In the genomic region with DNA sequence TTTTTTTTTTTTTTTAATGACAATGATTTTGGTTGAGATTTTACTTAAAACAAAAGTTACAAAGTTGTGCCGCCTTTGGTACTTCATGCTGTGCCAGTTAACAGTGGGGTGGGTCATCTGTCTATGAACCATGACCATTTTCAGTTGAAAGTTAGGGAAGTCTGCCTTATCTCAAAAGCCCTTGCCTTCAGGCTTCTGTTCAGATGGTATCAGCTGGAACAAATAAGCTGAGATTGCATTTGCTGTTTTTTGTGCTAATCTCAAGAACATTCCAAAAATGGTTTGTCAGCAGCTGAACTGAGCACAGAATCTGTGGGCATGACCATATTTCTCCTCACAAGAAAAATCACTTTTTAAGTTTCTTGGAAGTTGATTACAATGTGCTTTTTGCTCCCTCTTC, we compare ENCODE assay signal across 22 cellular contexts.
DNase-seq lines count a peak whose midpoint lies in the region; ATAC-seq and TF ChIP-seq lines count a peak whose summit lies in the region.
"Had no signal": no experiment of that assay in that cellular context is flagged by ENCODE, and none has a peak within 500 bp of the region (broad histone marks: within the 10 kb centered on the region; RNA-seq: fewer than 3 reads in every experiment).

No MANE protein-coding gene starts in this region.

- H3K4me3 ChIP-seq in GM23338 (no peak overlapping the region), mesenchymal stem cell (ENCODE audit: insufficient read depth in 1 of 2, low read depth in 1 of 2, low read length in 2 of 2) (no peak overlapping the region), smooth muscle cell (no peak overlapping the region)
- H3K4me3 ChIP-seq: GM23248, MG63 had no signal

- no peak overlapping the region for H2AK5ac ChIP-seq in mesenchymal stem cell (ENCODE audit: low read length, severe bottlenecking)

- H3K4me1 Mint-ChIP-seq in GM23338, result no peaks in the 10 kb centered on the region
- H3K4me1 Mint-ChIP-seq: CD14-positive monocyte had no signal

- H3K9me3 ChIP-seq in mesenchymal stem cell (ENCODE audit: control insufficient read depth, low read length) (no peaks in the 10 kb centered on the region), smooth muscle cell (replicated peaks; ENCODE audit: low read depth) (no peaks in the 10 kb centered on the region)
- H3K9me3 ChIP-seq: MG63 had no signal

- H3K4me1 ChIP-seq in GM23338 (ENCODE audit: insufficient read depth) (peaks cover 8% of the 10 kb centered on the region), mesenchymal stem cell (ENCODE audit: control insufficient read depth, insufficient read depth, low read depth, low read length) (no peaks in the 10 kb centered on the region), smooth muscle cell (ENCODE audit: low read depth) (peaks cover 4% of the 10 kb centered on the region)

- H3K4me2 ChIP-seq in GM23338, result no peak overlapping the region
- no peak overlapping the region for H3K4me2 ChIP-seq in mesenchymal stem cell (ENCODE audit: low read length, poor library complexity, severe bottlenecking)
- H3K4me2 ChIP-seq in smooth muscle cell, result peak overlapping the region; percentile 49

- no peaks in the 10 kb centered on the region for H3K36me3 ChIP-seq in GM23338 (ENCODE audit: insufficient read depth)
- no peaks in the 10 kb centered on the region for H3K36me3 ChIP-seq in mesenchymal stem cell (ENCODE audit: control insufficient read depth in 1 of 2, insufficient read depth in 2 of 2, low read depth in 1 of 2, low read length in 2 of 2)
- H3K36me3 ChIP-seq in smooth muscle cell (ENCODE audit: low read depth), result no peaks in the 10 kb centered on the region
- H3K36me3 ChIP-seq: MG63 had no signal

- no peak overlapping the region for H2BK120ac ChIP-seq in mesenchymal stem cell (ENCODE audit: low read depth, low read length)

- no peak overlapping the region for H4K91ac ChIP-seq in mesenchymal stem cell (ENCODE audit: low read length)

- WGBS in mesenchymal stem cell, result 65% methylated on average over 1 of the region's 1 CpG
- WGBS in smooth muscle cell (ENCODE audit: low lambda C conversion rate), result 37% methylated on average over 1 of the region's 1 CpG

- H3K4ac ChIP-seq in mesenchymal stem cell (ENCODE audit: low read depth in 1 of 2, low read length in 2 of 2), result no peak overlapping the region

- no peak for ATAC-seq in GM23338
- ATAC-seq in SK-N-SH treated with all-trans-retinoic acid at 6 μM for 48 hours, result no peak
- ATAC-seq: Panc1 had no signal

- H3K14ac ChIP-seq in mesenchymal stem cell (ENCODE audit: low read length in 2 of 2), result no peak overlapping the region

- H4K20me1 ChIP-seq in GM23338 (replicated peaks; ENCODE audit: insufficient read depth) (no peaks in the 10 kb centered on the region), smooth muscle cell (ENCODE audit: low read depth) (no peaks in the 10 kb centered on the region)

- no peak overlapping the region for H4K8ac ChIP-seq in mesenchymal stem cell (ENCODE audit: low read length)

- H3F3A ChIP-seq in GM23338 (replicated peaks; ENCODE audit: low read depth), result no peaks in the 10 kb centered on the region
- H3F3A ChIP-seq in smooth muscle cell (ENCODE audit: low read depth), result peaks cover 6% of the 10 kb centered on the region

- no peaks in the 10 kb centered on the region for H3K27me3 ChIP-seq in GM23338 (ENCODE audit: insufficient read depth)
- no peaks in the 10 kb centered on the region for H3K27me3 ChIP-seq in mesenchymal stem cell (ENCODE audit: control insufficient read depth in 1 of 2, insufficient read depth in 1 of 2, low read length in 2 of 2)
- H3K27me3 ChIP-seq in smooth muscle cell (ENCODE audit: low read depth), result no peaks in the 10 kb centered on the region
- H3K27me3 ChIP-seq: MG63 had no signal

- DNase-seq in GM23338 (ENCODE audit: low spot score) (no peak), mesenchymal stem cell (peak; percentile 33), smooth muscle cell (lab: John Stamatoyannopoulos, UW; ENCODE audit: unreplicated experiment) (no peak), NOMO-1 (lab: John Stamatoyannopoulos, UW; ENCODE audit: unreplicated experiment in 2 of 2) (no peak), NCI-H1930 (lab: John Stamatoyannopoulos, UW) (no peak)
- no peak for DNase-seq in stimulated activated naive CD4-positive, alpha-beta T cell treated with Interleukin-2 at 50 U/mL for 16 hours (lab: John Stamatoyannopoulos, UW)
- DNase-seq: ACHN, DMS153, GDM1, GM23248, HCEC 1CT, Kasumi-1, MG63, NCI-H1092, NCI-H1436 treated with DMSO at 0.1 percent for 48 hours, NCI-H2029 treated with DMSO at 0.1 percent for 48 hours, NCI-H2171, NCI-H526, Right ventricle myocardium superior had no signal

- TF ChIP-seq CTCF in GM23338 (conservative IDR thresholded peaks at IDR 0.05; ENCODE audit: low read depth in 2 of 2), result no peak
- no peak for TF ChIP-seq CTCF in smooth muscle cell (IDR thresholded peaks at IDR 0.05; ENCODE audit: borderline replicate concordance, insufficient read depth, poor library complexity, severe bottlenecking)

- no peak overlapping the region for H3K27ac Mint-ChIP-seq in GM23338
- H3K27ac Mint-ChIP-seq: CD14-positive monocyte had no signal

- H3K23ac ChIP-seq in mesenchymal stem cell (ENCODE audit: low read length in 2 of 2), result no peak overlapping the region

- no peak overlapping the region for H3K9ac ChIP-seq in mesenchymal stem cell (ENCODE audit: low read length)
- no peak overlapping the region for H3K9ac ChIP-seq in smooth muscle cell (ENCODE audit: low read depth)
- H3K9ac ChIP-seq: GM23248 had no signal

- no peak overlapping the region for H2BK12ac ChIP-seq in mesenchymal stem cell (ENCODE audit: low read length in 2 of 2)

- H3K9me2 ChIP-seq in GM23338 (ENCODE audit: insufficient read depth), result no peaks in the 10 kb centered on the region

- H3K27ac ChIP-seq in GM23338 (ENCODE audit: low read depth) (no peak overlapping the region), mesenchymal stem cell (ENCODE audit: low read length, poor library complexity, severe bottlenecking) (no peak overlapping the region), smooth muscle cell (ENCODE audit: low read depth) (peak overlapping the region; percentile 42)
- H3K27ac ChIP-seq: GM23248 had no signal

- H3K18ac ChIP-seq in mesenchymal stem cell (ENCODE audit: low read depth in 1 of 2, low read length in 2 of 2), result no peak overlapping the region

- H3K9me3 Mint-ChIP-seq in GM23338, result peaks cover 87% of the 10 kb centered on the region

- no peak overlapping the region for H2BK15ac ChIP-seq in mesenchymal stem cell (ENCODE audit: low read depth, poor library complexity, severe bottlenecking)

- peaks cover 31% of the 10 kb centered on the region for H3K36me3 Mint-ChIP-seq in GM23338 (ENCODE audit: low read depth)
- H3K36me3 Mint-ChIP-seq: CD14-positive monocyte had no signal

- peaks cover 4% of the 10 kb centered on the region for H3K27me3 Mint-ChIP-seq in GM23338 (ENCODE audit: insufficient read depth, low read depth, poor library complexity)

- no peaks in the 10 kb centered on the region for H3K79me1 ChIP-seq in mesenchymal stem cell (replicated peaks; ENCODE audit: low read length, poor library complexity, severe bottlenecking)

- no peak overlapping the region for H2BK5ac ChIP-seq in mesenchymal stem cell (ENCODE audit: low read depth, low read length, poor library complexity, severe bottlenecking)

- H3K79me2 ChIP-seq in GM23338 (replicated peaks; ENCODE audit: insufficient read depth), result no peaks in the 10 kb centered on the region
- H3K79me2 ChIP-seq in smooth muscle cell (ENCODE audit: low read depth), result no peaks in the 10 kb centered on the region

- H2AFZ ChIP-seq in GM23338, result 0 out of 2 replicates have a peak overlapping the region, but pooled peaks have one; percentile 28
- H2AFZ ChIP-seq in mesenchymal stem cell (ENCODE audit: low read depth, low read length), result no peak overlapping the region
- no peak overlapping the region for H2AFZ ChIP-seq in smooth muscle cell (ENCODE audit: low read depth)
- H2AFZ ChIP-seq: GM23248 had no signal

- H3K4me3 Mint-ChIP-seq in GM23338, result no peak overlapping the region
- H3K4me3 Mint-ChIP-seq: CD14-positive monocyte had no signal

TF ChIP-seq in GM23338, 12 proteins besides CTCF, POLR2A, EP300 and RAD21:
- TF ChIP-seq ZNF331 (CRISPR knock-in tag; IDR thresholded peaks at IDR 0.05; ENCODE audit: low read depth), result no peak
- no peak for TF ChIP-seq POLR2AphosphoS5 (IDR thresholded peaks at IDR 0.05; ENCODE audit: low read depth)
- no peak for TF ChIP-seq EZH2 (IDR thresholded peaks at IDR 0.05; ENCODE audit: low read depth, unreplicated experiment)
- no peak for TF ChIP-seq CREB1 (CRISPR knock-in tag; IDR thresholded peaks at IDR 0.05; ENCODE audit: low read depth)
- TF ChIP-seq, protein P1, sequence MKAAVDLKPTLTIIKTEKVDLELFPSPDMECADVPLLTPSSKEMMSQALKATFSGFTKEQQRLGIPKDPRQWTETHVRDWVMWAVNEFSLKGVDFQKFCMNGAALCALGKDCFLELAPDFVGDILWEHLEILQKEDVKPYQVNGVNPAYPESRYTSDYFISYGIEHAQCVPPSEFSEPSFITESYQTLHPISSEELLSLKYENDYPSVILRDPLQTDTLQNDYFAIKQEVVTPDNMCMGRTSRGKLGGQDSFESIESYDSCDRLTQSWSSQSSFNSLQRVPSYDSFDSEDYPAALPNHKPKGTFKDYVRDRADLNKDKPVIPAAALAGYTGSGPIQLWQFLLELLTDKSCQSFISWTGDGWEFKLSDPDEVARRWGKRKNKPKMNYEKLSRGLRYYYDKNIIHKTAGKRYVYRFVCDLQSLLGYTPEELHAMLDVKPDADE (IDR thresholded peaks at IDR 0.05), result no peak
TF ChIP-seq in GM23338: peak in this region for 0.

TF ChIP-seq in SK-N-SH treated with all-trans-retinoic acid at 6 μM for 48 hours, 23 proteins besides CTCF, POLR2A, EP300 and RAD21 (continues in another document):
- TF ChIP-seq, protein P2, sequence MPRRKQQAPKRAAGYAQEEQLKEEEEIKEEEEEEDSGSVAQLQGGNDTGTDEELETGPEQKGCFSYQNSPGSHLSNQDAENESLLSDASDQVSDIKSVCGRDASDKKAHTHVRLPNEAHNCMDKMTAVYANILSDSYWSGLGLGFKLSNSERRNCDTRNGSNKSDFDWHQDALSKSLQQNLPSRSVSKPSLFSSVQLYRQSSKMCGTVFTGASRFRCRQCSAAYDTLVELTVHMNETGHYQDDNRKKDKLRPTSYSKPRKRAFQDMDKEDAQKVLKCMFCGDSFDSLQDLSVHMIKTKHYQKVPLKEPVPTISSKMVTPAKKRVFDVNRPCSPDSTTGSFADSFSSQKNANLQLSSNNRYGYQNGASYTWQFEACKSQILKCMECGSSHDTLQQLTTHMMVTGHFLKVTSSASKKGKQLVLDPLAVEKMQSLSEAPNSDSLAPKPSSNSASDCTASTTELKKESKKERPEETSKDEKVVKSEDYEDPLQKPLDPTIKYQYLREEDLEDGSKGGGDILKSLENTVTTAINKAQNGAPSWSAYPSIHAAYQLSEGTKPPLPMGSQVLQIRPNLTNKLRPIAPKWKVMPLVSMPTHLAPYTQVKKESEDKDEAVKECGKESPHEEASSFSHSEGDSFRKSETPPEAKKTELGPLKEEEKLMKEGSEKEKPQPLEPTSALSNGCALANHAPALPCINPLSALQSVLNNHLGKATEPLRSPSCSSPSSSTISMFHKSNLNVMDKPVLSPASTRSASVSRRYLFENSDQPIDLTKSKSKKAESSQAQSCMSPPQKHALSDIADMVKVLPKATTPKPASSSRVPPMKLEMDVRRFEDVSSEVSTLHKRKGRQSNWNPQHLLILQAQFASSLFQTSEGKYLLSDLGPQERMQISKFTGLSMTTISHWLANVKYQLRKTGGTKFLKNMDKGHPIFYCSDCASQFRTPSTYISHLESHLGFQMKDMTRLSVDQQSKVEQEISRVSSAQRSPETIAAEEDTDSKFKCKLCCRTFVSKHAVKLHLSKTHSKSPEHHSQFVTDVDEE (CRISPR knock-in tag; IDR thresholded peaks at IDR 0.05), result peak; percentile 40; the same call in 1 of the 2 replicates
